8 cellular contexts compared by ENCODE assay signal in the genomic region with DNA sequence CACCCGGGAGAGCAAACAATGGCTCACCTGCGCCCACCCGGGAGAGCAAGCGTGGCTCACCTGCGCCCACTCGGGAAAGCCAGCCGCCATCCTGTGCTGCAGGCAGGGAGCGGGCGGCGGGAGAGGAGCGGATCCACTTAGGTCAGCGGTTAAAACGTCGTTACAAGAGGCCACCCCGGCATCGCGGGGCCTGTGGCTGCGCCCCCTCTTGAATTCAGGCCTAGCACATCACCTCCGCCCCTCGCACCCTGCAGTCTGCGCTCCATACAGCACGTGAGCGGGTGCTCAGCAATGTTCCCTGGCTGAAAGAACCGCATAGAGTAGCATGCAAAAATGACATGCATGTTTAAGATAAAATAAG. TPM values are rescaled to one million over a fixed set of nuclear protein-coding genes. Genes with fewer than 3 reads are reported as not detected.
A peak's percentile ranks its signal among the peaks of the same experiment; 100 is the strongest.
DNase-seq lines count a peak whose midpoint lies in the region; ATAC-seq and TF ChIP-seq lines count a peak whose summit lies in the region.

No MANE protein-coding gene starts in this region.

- H3K27ac ChIP-seq in iPS-20b (ENCODE audit: low read length) = no peak overlapping the region

- peak overlapping the region; percentile 73 for H3K4me3 ChIP-seq in iPS-20b (ENCODE audit: low read length)

- CTCF ChIA-PET in HEK293T (lab: Yijun Ruan, JAX) = no interaction called here

- peak; percentile 73 for DNase-seq in Right ventricle myocardium inferior (ENCODE audit: missing footprints)
- DNase-seq in cardiac septum (ENCODE audit: low spot score) = no peak
- DNase-seq in NCI-H1930 (lab: John Stamatoyannopoulos, UW) = peak; percentile 13 to 32
- peak; percentile 37 for DNase-seq in activated naive CD8-positive, alpha-beta T cell treated with anti-CD3 and anti-CD28 coated beads, Interleukin-2, amount 50 U/mL, for 24 hours
- DNase-seq in stimulated activated CD8-positive, alpha-beta memory T cell treated with anti-CD3 and anti-CD28 coated beads, Interleukin-15, amount 100 ng/mL, for 4 hours (ENCODE audit: low read depth in 2 of 2) = peak; percentile 1 to 14
- no peak for DNase-seq in NCI-H524 treated with DMSO at 0.1 percent for 48 hours (lab: John Stamatoyannopoulos, UW)
- no peak for DNase-seq in HEK293T (ENCODE audit: extremely low spot score)

- peaks cover 44% of the 10 kb centered on the region for H3K4me1 Mint-ChIP-seq in activated naive CD8-positive, alpha-beta T cell treated with anti-CD3 and anti-CD28 coated beads, Interleukin-2, amount 50 U/mL, for 24 hours

- H3K9me3 Mint-ChIP-seq in activated naive CD8-positive, alpha-beta T cell treated with anti-CD3 and anti-CD28 coated beads, Interleukin-2, amount 50 U/mL, for 24 hours = no peaks in the 10 kb centered on the region

- H3K36me3 Mint-ChIP-seq in activated naive CD8-positive, alpha-beta T cell treated with anti-CD3 and anti-CD28 coated beads, Interleukin-2, amount 50 U/mL, for 24 hours (ENCODE audit: low read depth) = peaks cover 19% of the 10 kb centered on the region

- peaks cover 15% of the 10 kb centered on the region for H3K36me3 ChIP-seq in iPS-20b (ENCODE audit: insufficient read depth, low read depth, low read length)

- H3K4me1 ChIP-seq in iPS-20b (ENCODE audit: insufficient read depth, low read length) = peaks cover 3% of the 10 kb centered on the region

- peak overlapping the region; percentile 79 for H3K27ac Mint-ChIP-seq in activated naive CD8-positive, alpha-beta T cell treated with anti-CD3 and anti-CD28 coated beads, Interleukin-2, amount 50 U/mL, for 24 hours

- H3K4me3 Mint-ChIP-seq in activated naive CD8-positive, alpha-beta T cell treated with anti-CD3 and anti-CD28 coated beads, Interleukin-2, amount 50 U/mL, for 24 hours = peak overlapping the region; percentile 90

- intact Hi-C loops in Right ventricle myocardium inferior (cut with DNase I) (loop anchor here (10.0 kb wide), 1 partner anchor 344 kb away; no protein-coding TSS in a partner anchor), cardiac septum (cut with DNase I) (no loop called here)

- POLR2A ChIA-PET in HEK293T (lab: Yijun Ruan, JAX) = no interaction called here

- peaks cover 8% of the 10 kb centered on the region for H3K27me3 ChIP-seq in iPS-20b (ENCODE audit: insufficient read depth, low read length)

- H3K27me3 Mint-ChIP-seq in activated naive CD8-positive, alpha-beta T cell treated with anti-CD3 and anti-CD28 coated beads, Interleukin-2, amount 50 U/mL, for 24 hours = no peaks in the 10 kb centered on the region

- peak; percentile 19 for ATAC-seq in Right ventricle myocardium inferior
- ATAC-seq in activated naive CD8-positive, alpha-beta T cell treated with anti-CD3 and anti-CD28 coated beads, Interleukin-2, amount 50 U/mL, for 24 hours = peak; percentile 6

- H3K9ac ChIP-seq in iPS-20b (ENCODE audit: low read depth, low read length) = peak overlapping the region; percentile 72; the same call in 1 of the 2 replicates

- H3K9me3 ChIP-seq in iPS-20b (ENCODE audit: insufficient read depth, low read depth, low read length) = no peaks in the 10 kb centered on the region

TF ChIP-seq in HEK293T, 16 proteins besides CTCF, POLR2A, EP300 and RAD21:
- TF ChIP-seq FOXA1 (IDR thresholded peaks at IDR 0.05) = no peak
- no peak for TF ChIP-seq ZNF384 (IDR thresholded peaks at IDR 0.05)
- no peak for TF ChIP-seq FOXK2 (IDR thresholded peaks at IDR 0.05)
- TF ChIP-seq TARDBP (IDR thresholded peaks at IDR 0.05) = no peak
- TF ChIP-seq HDGF (IDR thresholded peaks at IDR 0.05; ENCODE audit: borderline replicate concordance) = no peak
- no peak for TF ChIP-seq L3MBTL2 (conservative IDR thresholded peaks at IDR 0.05)
- no peak for TF ChIP-seq NFRKB (IDR thresholded peaks at IDR 0.05)
- TF ChIP-seq BHLHE40 (IDR thresholded peaks at IDR 0.05; ENCODE audit: borderline replicate concordance) = no peak
- TF ChIP-seq FOXM1 (IDR thresholded peaks at IDR 0.05; ENCODE audit: borderline replicate concordance) = no peak
- TF ChIP-seq LEF1 (IDR thresholded peaks at IDR 0.05; ENCODE audit: borderline replicate concordance) = no peak
- no peak for TF ChIP-seq SUZ12 (IDR thresholded peaks at IDR 0.05)
- TF ChIP-seq, protein P1, sequence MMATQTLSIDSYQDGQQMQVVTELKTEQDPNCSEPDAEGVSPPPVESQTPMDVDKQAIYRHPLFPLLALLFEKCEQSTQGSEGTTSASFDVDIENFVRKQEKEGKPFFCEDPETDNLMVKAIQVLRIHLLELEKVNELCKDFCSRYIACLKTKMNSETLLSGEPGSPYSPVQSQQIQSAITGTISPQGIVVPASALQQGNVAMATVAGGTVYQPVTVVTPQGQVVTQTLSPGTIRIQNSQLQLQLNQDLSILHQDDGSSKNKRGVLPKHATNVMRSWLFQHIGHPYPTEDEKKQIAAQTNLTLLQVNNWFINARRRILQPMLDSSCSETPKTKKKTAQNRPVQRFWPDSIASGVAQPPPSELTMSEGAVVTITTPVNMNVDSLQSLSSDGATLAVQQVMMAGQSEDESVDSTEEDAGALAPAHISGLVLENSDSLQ (IDR thresholded peaks at IDR 0.05) = no peak
- no peak for TF ChIP-seq SP1 (IDR thresholded peaks at IDR 0.05)
- TF ChIP-seq ELF4 (IDR thresholded peaks at IDR 0.05) = no peak
- TF ChIP-seq CTBP1 (IDR thresholded peaks at IDR 0.05; ENCODE audit: borderline replicate concordance) = no peak

RNA-seq across cellular contexts. Expression of a gene that starts 0.5 kb away (rescaled TPM):
- total RNA-seq in Right ventricle myocardium inferior (3.4 TPM), cardiac septum (2.6 TPM)

Comparison
In these comparisons a context has a peak if more than half of its experiments do, and no peak if none do; other contexts are left out.
1. DNase-seq: peak in Right ventricle myocardium inferior (single experiment), NCI-H1930 (2 of 2), activated naive CD8-positive, alpha-beta T cell treated with anti-CD3 and anti-CD28 coated beads, Interleukin-2, amount 50 U/mL, for 24 hours (single experiment) and stimulated activated CD8-positive, alpha-beta memory T cell treated with anti-CD3 and anti-CD28 coated beads, Interleukin-15, amount 100 ng/mL, for 4 hours (2 of 2); none in cardiac septum (single experiment), NCI-H524 treated with DMSO at 0.1 percent for 48 hours (single experiment) and HEK293T (single experiment).